ENCODE assay signal across 8 cellular contexts in genomic region chr16:56520251-56520577, GRCh38. TPM values are rescaled to one million over a fixed set of nuclear protein-coding genes. Genes with fewer than 3 reads are reported as not detected.
A peak's percentile ranks its signal among the peaks of the same experiment; 100 is the strongest.
DNase-seq lines count a peak whose midpoint lies in the region; ATAC-seq and TF ChIP-seq lines count a peak whose summit lies in the region.

No MANE protein-coding gene starts in this region.

- TF ChIP-seq CTCF in SK-N-SH (IDR thresholded peaks at IDR 0.05) (no peak), fibroblast of lung (conservative IDR thresholded peaks at IDR 0.05 in 1 of 2, IDR thresholded peaks at IDR 0.05 in 1 of 2; ENCODE audit: low read depth in 1 of 2, low read length in 2 of 2) (no peak), retinal pigment epithelial cell (conservative IDR thresholded peaks at IDR 0.05; ENCODE audit: low read depth, low read length) (no peak)

- H3K36me3 ChIP-seq in SK-N-SH (replicated peaks in 1 of 2; ENCODE audit: control insufficient read depth in 1 of 2, insufficient read depth in 2 of 2, low read length in 1 of 2) (no peaks in the 10 kb centered on the region), fibroblast of lung (ENCODE audit: control insufficient read depth, insufficient read depth, low read length) (no peaks in the 10 kb centered on the region)

- POLR2A ChIA-PET in SK-N-SH (lab: Yijun Ruan, JAX): no interaction called here

- H3K27me3 ChIP-seq in SK-N-SH (ENCODE audit: insufficient read depth) (no peaks in the 10 kb centered on the region), fibroblast of lung (ENCODE audit: control insufficient read depth, insufficient read depth, low read length) (no peaks in the 10 kb centered on the region)

- H2AFZ ChIP-seq in SK-N-SH (ENCODE audit: low read depth): peak overlapping the region; percentile 95
- peak overlapping the region; percentile 98 for H2AFZ ChIP-seq in fibroblast of lung (ENCODE audit: low read length)

- H3K4me2 ChIP-seq in SK-N-SH (peak overlapping the region; percentile 87), fibroblast of lung (ENCODE audit: extremely low read depth, insufficient read depth, low read length) (peak overlapping the region; percentile 83)

- H3K4me1 ChIP-seq in SK-N-SH (ENCODE audit: control insufficient read depth in 1 of 2, insufficient read depth in 2 of 2, low read depth in 1 of 2, low read length in 1 of 2) (peaks cover 12 to 20% of the 10 kb centered on the region in 2 experiments; a peak in 3 of 4 replicates), fibroblast of lung (ENCODE audit: control insufficient read depth, extremely low read depth, insufficient read depth, low read length) (peaks cover 7% of the 10 kb centered on the region)

- CTCF ChIA-PET in SK-N-SH (lab: Yijun Ruan, JAX): interaction anchor here (1.3 kb wide), 1 partner anchor 84 kb away, joined by 4 read pairs; no protein-coding TSS in a partner anchor

- no peak for TF ChIP-seq RAD21 in SK-N-SH (IDR thresholded peaks at IDR 0.05; ENCODE audit: low read length)

- H3F3A ChIP-seq in SK-N-SH (replicated peaks; ENCODE audit: insufficient read depth): peaks cover 4% of the 10 kb centered on the region

- H3K27ac ChIP-seq in SK-N-SH (ENCODE audit: low read depth in 2 of 2, low read length in 1 of 2): peak overlapping the region; percentile 73 to 75
- peak overlapping the region; percentile 34 for H3K27ac ChIP-seq in fibroblast of lung (ENCODE audit: insufficient read depth, low read length)

- peak overlapping the region; percentile 86 to 89 for H3K4me3 ChIP-seq in SK-N-SH (ENCODE audit: low read depth in 2 of 2, low read length in 1 of 2)
- peak overlapping the region; percentile 68 to 98 (median 86) for H3K4me3 ChIP-seq in fibroblast of lung (replicated peaks in 1 of 4; ENCODE audit: control extremely low read depth in 1 of 4, insufficient read depth in 1 of 4, low read depth in 3 of 4, low read length in 4 of 4)
- peak overlapping the region; percentile 95 for H3K4me3 ChIP-seq in retinal pigment epithelial cell (ENCODE audit: low read length)

- 30% methylated on average over 4 of the region's 4 CpGs for WGBS in SK-N-SH (ENCODE audit: low lambda C conversion rate)

- peaks cover 45% of the 10 kb centered on the region for H3K79me2 ChIP-seq in SK-N-SH (ENCODE audit: insufficient read depth)
- no peaks in the 10 kb centered on the region for H3K79me2 ChIP-seq in fibroblast of lung (ENCODE audit: control insufficient read depth, insufficient read depth, low read length)

- H3K9me3 ChIP-seq in SK-N-SH (no peaks in the 10 kb centered on the region), fibroblast of lung (ENCODE audit: control insufficient read depth, insufficient read depth, low read depth, low read length) (no peaks in the 10 kb centered on the region)

- H3K9ac ChIP-seq in SK-N-SH (peak overlapping the region; percentile 85), fibroblast of lung (ENCODE audit: insufficient read depth, low read length) (peak overlapping the region; percentile 18)

- no peaks in the 10 kb centered on the region for H3K9me2 ChIP-seq in SK-N-SH

- H4K20me1 ChIP-seq in SK-N-SH (ENCODE audit: insufficient read depth): peaks cover 16% of the 10 kb centered on the region
- H4K20me1 ChIP-seq in fibroblast of lung (ENCODE audit: control insufficient read depth, extremely low read depth, insufficient read depth, low read length): no peaks in the 10 kb centered on the region

- TF ChIP-seq EP300 in SK-N-SH (IDR thresholded peaks at IDR 0.05; ENCODE audit: borderline replicate concordance in 1 of 2, low read depth in 1 of 2, low read length in 1 of 2): no peak

- peak; percentile 12 for ATAC-seq in GM18517 (IDR thresholded peaks at IDR 0.05; ENCODE audit: unreplicated experiment)
- no peak for ATAC-seq in GM18868 (IDR thresholded peaks at IDR 0.05; ENCODE audit: unreplicated experiment)

- DNase-seq in SK-N-SH (no peak), fibroblast of lung (ENCODE audit: low read depth in 2 of 2) (no peak), retinal pigment epithelial cell (ENCODE audit: low read depth) (no peak), middle frontal gyrus (ENCODE audit: extremely low spot score, low spot score) (no peak), cortex of kidney (lab: John Stamatoyannopoulos, UW) (no peak), MV-4-11 (lab: John Stamatoyannopoulos, UW) (no peak)

TF ChIP-seq in SK-N-SH, 30 proteins besides CTCF, POLR2A, EP300 and RAD21:
- TF ChIP-seq ELF1 (IDR thresholded peaks at IDR 0.05) (no peak), RXRA (IDR thresholded peaks at IDR 0.05; ENCODE audit: borderline replicate concordance, low read depth) (no peak), TCF12 (IDR thresholded peaks at IDR 0.05) (no peak), ZBTB33 (IDR thresholded peaks at IDR 0.05; ENCODE audit: borderline replicate concordance, low read depth) (no peak), RCOR1 (IDR thresholded peaks at IDR 0.05; ENCODE audit: low read length) (no peak), USF2 (IDR thresholded peaks at IDR 0.05; ENCODE audit: borderline replicate concordance, low read depth, low read length) (no peak), SIN3A (IDR thresholded peaks at IDR 0.05; ENCODE audit: borderline replicate concordance, low read depth, low read length) (no peak), TAF1 (IDR thresholded peaks at IDR 0.05; ENCODE audit: borderline replicate concordance, low read depth, low read length) (no peak)

RNA-seq across cellular contexts. Expression of gene BBS2, which starts 0.4 kb away (rescaled TPM):
- polyA plus RNA-seq in SK-N-SH (2012; rRNA removed) (74.3 and 93.5 TPM in 2 replicates), fibroblast of lung (42.5 and 59.9 TPM in 2 replicates)
- 70.3 and 97.7 TPM in 2 replicates for polyA plus RNA-seq in SK-N-SH (2012; cell fraction: cytosol; rRNA removed)
- polyA plus RNA-seq in SK-N-SH (2012; cell fraction: nucleus; rRNA removed): 116 and 206 TPM in 2 replicates
- total RNA-seq in fibroblast of lung: 76.3 and 84.9 TPM in 2 replicates
- polyA plus RNA-seq in fibroblast of lung (2012): 20.5 and 32.1 TPM in 2 replicates
- polyA minus RNA-seq in fibroblast of lung (ENCODE audit: low replicate concordance): 41.8 and 58.3 TPM in 2 replicates

RNA-seq across cellular contexts. Expression of gene MT4, which starts 44.7 kb away (rescaled TPM):
- polyA plus RNA-seq in SK-N-SH (2012; rRNA removed): not detected in 2 replicates
- polyA plus RNA-seq in SK-N-SH (2012; cell fraction: cytosol; rRNA removed): not detected in 2 replicates
- polyA plus RNA-seq in SK-N-SH (2012; cell fraction: nucleus; rRNA removed): not detected in 2 replicates
- total RNA-seq in fibroblast of lung: not detected in 2 replicates
- not detected in 2 replicates for polyA plus RNA-seq in fibroblast of lung
- polyA plus RNA-seq in fibroblast of lung (2012): not detected in 2 replicates
- not detected in 2 replicates for polyA minus RNA-seq in fibroblast of lung (ENCODE audit: low replicate concordance)
